13 cellular contexts compared by ENCODE assay signal in genomic region chr4:7831858-7832257, GRCh38.
DNase-seq lines count a peak whose midpoint lies in the region; ATAC-seq, FAIRE-seq and TF ChIP-seq lines count a peak whose summit lies in the region.
"Had no signal": no experiment of that assay in that cellular context is flagged by ENCODE, and none has a peak within 500 bp of the region (broad histone marks: within the 10 kb centered on the region; RNA-seq: fewer than 3 reads in every experiment).

No MANE protein-coding gene starts in this region.

- POLR2A ChIA-PET in AG04450 (lab: Yijun Ruan, JAX), result interaction anchor here (0.6 to 1.1 kb wide), 5 partner anchors 11 to 98 kb away, joined by 3 to 14 read pairs (median 6); no protein-coding TSS in a partner anchor

- peaks cover 2% of the 10 kb centered on the region for H4K20me1 ChIP-seq in osteoblast (ENCODE audit: insufficient read depth, low read length)

- peaks cover 77% of the 10 kb centered on the region for H3K36me3 ChIP-seq in osteoblast (ENCODE audit: insufficient read depth, low read length)
- H3K36me3 ChIP-seq in adrenal gland (replicated peaks in 1 of 2), result no peaks in the 10 kb centered on the region

- DNase-seq in AG04450 (ENCODE audit: low read depth, low spot score) (no peak), GM12892 (ENCODE audit: insufficient read length) (no peak), chondrocyte (ENCODE audit: low spot score) (no peak), osteoblast (ENCODE audit: insufficient read length, low spot score, missing footprints) (no peak), adrenal gland (no peak), AG08396 (ENCODE audit: low spot score) (no peak), DMS53 treated with DMSO at 0.1 percent for 48 hours (lab: John Stamatoyannopoulos, UW; ENCODE audit: unreplicated experiment) (no peak)
- DNase-seq: Caco-2, foreskin keratinocyte, kidney had no signal

- no peak for TF ChIP-seq CTCF in AG04450 (IDR thresholded peaks at IDR 0.05; ENCODE audit: low read depth, low read length)
- no peak for TF ChIP-seq CTCF in chondrocyte (IDR thresholded peaks at IDR 0.05)
- no peak for TF ChIP-seq CTCF in osteoblast (IDR thresholded peaks at IDR 0.05; ENCODE audit: extremely low read depth, low read depth, low read length)
- TF ChIP-seq CTCF in adrenal gland (IDR thresholded peaks at IDR 0.05), result no peak

- CTCF ChIA-PET in AG04450 (lab: Charles Lee), result interaction anchor here (0.9 to 1.3 kb wide), 2 partner anchors 28 to 30 kb away, joined by 3 to 14 read pairs; no protein-coding TSS in a partner anchor

- H3K27me3 ChIP-seq in AG04450 (ENCODE audit: control insufficient read depth, insufficient read depth, low read length) (no peaks in the 10 kb centered on the region), osteoblast (ENCODE audit: insufficient read depth, low read length) (no peaks in the 10 kb centered on the region), adrenal gland (no peaks in the 10 kb centered on the region)
- H3K27me3 ChIP-seq: foreskin keratinocyte had no signal

- peak overlapping the region; percentile 99 for H3K27ac Mint-ChIP-seq in chondrocyte (ENCODE audit: unreplicated experiment)

- peaks cover 77% of the 10 kb centered on the region for H3K79me2 ChIP-seq in osteoblast (ENCODE audit: insufficient read depth, low read length)

- TF ChIP-seq POLR2A in GM12892 (IDR thresholded peaks at IDR 0.05; ENCODE audit: low read depth, low read length) (no peak), adrenal gland (IDR thresholded peaks at IDR 0.05) (no peak)

- WGBS in adrenal gland, 4 donors, result 91 to 95% (median 94%) methylated on average over 7 of the region's 7 CpGs

- no peaks in the 10 kb centered on the region for H3K9me3 ChIP-seq in AG04450 (ENCODE audit: control insufficient read depth, insufficient read depth, low read length)
- H3K9me3 ChIP-seq in osteoblast (ENCODE audit: low read depth, low read length), result no peaks in the 10 kb centered on the region
- H3K9me3 ChIP-seq in adrenal gland (replicated peaks in 1 of 3), result no peaks in the 10 kb centered on the region
- H3K9me3 ChIP-seq: Caco-2 had no signal

- peak; percentile 56 for FAIRE-seq in GM12892 (lab: Jason Lieb, UNC)
- FAIRE-seq: colon, kidney had no signal

- no peak overlapping the region for H2AFZ ChIP-seq in osteoblast (ENCODE audit: low read length)

- H3K4me1 Mint-ChIP-seq in chondrocyte (ENCODE audit: low read depth), result peaks cover 69% of the 10 kb centered on the region

- peaks cover 7% of the 10 kb centered on the region for H3K9me3 Mint-ChIP-seq in chondrocyte (ENCODE audit: low read depth)

- peak overlapping the region; percentile 48 for H3K4me3 Mint-ChIP-seq in chondrocyte (ENCODE audit: unreplicated experiment)

- no peak for ATAC-seq in HG03108 (IDR thresholded peaks at IDR 0.05; ENCODE audit: unreplicated experiment)
- ATAC-seq: foreskin keratinocyte had no signal

- H3K27me3 Mint-ChIP-seq in chondrocyte (ENCODE audit: low read depth), result no peaks in the 10 kb centered on the region

- H3K36me3 Mint-ChIP-seq in chondrocyte (ENCODE audit: low read depth), result peaks cover 32% of the 10 kb centered on the region

- H3K4me3 ChIP-seq in AG04450 (ENCODE audit: low read depth, low read length) (no peak overlapping the region), osteoblast (ENCODE audit: insufficient read depth, low read length) (no peak overlapping the region), adrenal gland (no peak overlapping the region)

- H3K27ac ChIP-seq in AG04450 (ENCODE audit: low read depth, low read length) (peak overlapping the region; percentile 92), osteoblast (ENCODE audit: low read depth, low read length) (peak overlapping the region; percentile 99), adrenal gland (peak overlapping the region in 2 of 5 donors; percentile 3 to 8)
- H3K27ac ChIP-seq: foreskin keratinocyte, RWPE1 had no signal

- H3K4me1 ChIP-seq in osteoblast (ENCODE audit: insufficient read depth, low read length) (peaks cover 52% of the 10 kb centered on the region), adrenal gland (replicated peaks in 1 of 2) (peaks cover 0 to 14% of the 10 kb centered on the region in 2 donors)
- H3K4me1 ChIP-seq: Caco-2 had no signal

- intact Hi-C loops in adrenal gland (cut with DNase I), result no loop called here

- peak overlapping the region; percentile 43 for H3K4me2 ChIP-seq in osteoblast (ENCODE audit: insufficient read depth, low read length)
